ENCODE assay signal across 27 cellular contexts in genomic region chr20:61099786-61100185, GRCh38.
"Had no signal": no experiment of that assay in that cellular context is flagged by ENCODE, and none has a peak within 500 bp of the region (broad histone marks: within the 10 kb centered on the region; RNA-seq: fewer than 3 reads in every experiment).

No MANE protein-coding gene starts in this region.

- H3K4me3 ChIP-seq: breast epithelium, dorsolateral prefrontal cortex, hepatocyte, right lobe of liver, smooth muscle cell, thoracic aorta, vagina had no signal

- H3K27ac Mint-ChIP-seq: activated naive CD4-positive, alpha-beta T cell treated with anti-CD3 and anti-CD28 coated beads, Interleukin-2, amount 50 U/mL, for 72 hours; activated T-helper 17 cell treated with anti-CD3 and anti-CD28 coated beads, Interleukin-2, amount 50 U/mL, for 72 hours; mesothelial cell of epicardium; stimulated activated naive B cell treated with anti-CD40 and anti-IgM and Interleukin-4, amounts not matched to agents 10 μg/mL and 1 μg/mL and 100 μg/mL, for 72 hours; T-helper 2 cell treated with Interferon-gamma antibody and Interleukin-4, amounts not matched to agents 5 μg/mL and 100 μg/mL, for 36 hours; type B pancreatic cell had no signal

- H3K4me3 Mint-ChIP-seq: activated T-helper 17 cell treated with anti-CD3 and anti-CD28 coated beads, Interleukin-2, amount 50 U/mL, for 72 hours; central memory CD8-positive, alpha-beta T cell; effector memory CD8-positive, alpha-beta T cell; immature natural killer cell; mesothelial cell of epicardium; natural killer cell; stimulated activated naive B cell treated with anti-CD40 and anti-IgM and Interleukin-4, amounts not matched to agents 10 μg/mL and 1 μg/mL and 100 μg/mL, for 72 hours; T-helper 2 cell treated with Interferon-gamma antibody and Interleukin-4, amounts not matched to agents 5 μg/mL and 100 μg/mL, for 36 hours; type B pancreatic cell had no signal

- DNase-seq: activated T-cell treated with anti-CD3 and anti-CD28 coated beads, Interleukin-2, amount 50 U/mL, for 1 hour; aorta; effector memory CD8-positive, alpha-beta T cell; foreskin melanocyte; immature natural killer cell; kidney glomerular epithelial cell; left ventricle myocardium superior; natural killer cell; nucleus accumbens; right lobe of liver; stimulated activated CD4-positive, alpha-beta T cell treated with anti-CD3 and anti-CD28 coated beads, Interleukin-15, amount 100 ng/mL, for 24 hours; stimulated activated CD4-positive, alpha-beta T cell treated with anti-CD3 and anti-CD28 coated beads, Interleukin-2, amount 100 ng/mL, for 48 hours; stimulated activated CD8-positive, alpha-beta memory T cell treated with anti-CD3 and anti-CD28 coated beads, Interleukin-4, amount 100 ng/mL, for 48 hours; stimulated activated naive B cell treated with anti-CD40 and anti-IgM and Interleukin-4, amounts not matched to agents 10 μg/mL and 1 μg/mL and 100 μg/mL, for 72 hours had no signal

- ATAC-seq: activated naive CD4-positive, alpha-beta T cell treated with anti-CD3 and anti-CD28 coated beads, Interleukin-2, amount 50 U/mL, for 72 hours; activated T-helper 17 cell treated with anti-CD3 and anti-CD28 coated beads, Interleukin-2, amount 50 U/mL, for 72 hours; left ventricle myocardium superior; natural killer cell; right lobe of liver; stimulated activated naive B cell treated with anti-CD40 and anti-IgM and Interleukin-4, amounts not matched to agents 10 μg/mL and 1 μg/mL and 100 μg/mL, for 72 hours had no signal

- H3K36me3 Mint-ChIP-seq: immature natural killer cell; mesothelial cell of epicardium; natural killer cell; stimulated activated naive B cell treated with anti-CD40 and anti-IgM and Interleukin-4, amounts not matched to agents 10 μg/mL and 1 μg/mL and 100 μg/mL, for 72 hours; type B pancreatic cell had no signal

- H3K4me1 Mint-ChIP-seq: activated T-helper 17 cell treated with anti-CD3 and anti-CD28 coated beads, Interleukin-2, amount 50 U/mL, for 72 hours; immature natural killer cell; mesothelial cell of epicardium; stimulated activated naive B cell treated with anti-CD40 and anti-IgM and Interleukin-4, amounts not matched to agents 10 μg/mL and 1 μg/mL and 100 μg/mL, for 72 hours had no signal

- H3K4me1 ChIP-seq: breast epithelium, parathyroid adenoma, right lobe of liver, vagina had no signal

- H3K9me3 ChIP-seq: right lobe of liver, thoracic aorta, vagina had no signal

- H3K9me3 Mint-ChIP-seq: central memory CD8-positive, alpha-beta T cell had no signal

- H3K27ac ChIP-seq: breast epithelium, dorsolateral prefrontal cortex, hepatocyte, parathyroid adenoma, right lobe of liver, thoracic aorta, vagina had no signal

- H3K27me3 ChIP-seq: right lobe of liver, vagina had no signal

- H3K36me3 ChIP-seq: breast epithelium, right lobe of liver, thoracic aorta, vagina had no signal

- H3K27me3 Mint-ChIP-seq: activated T-helper 17 cell treated with anti-CD3 and anti-CD28 coated beads, Interleukin-2, amount 50 U/mL, for 72 hours had no signal
